Comparison of ENCODE assay signal across 4 cellular contexts in genomic region chr4:94006932-94007331, GRCh38.
"Had no signal": no experiment of that assay in that cellular context is flagged by ENCODE, and none has a peak within 500 bp of the region (broad histone marks: within the 10 kb centered on the region; RNA-seq: fewer than 3 reads in every experiment).

No MANE protein-coding gene starts in this region.

- H3K4me3 ChIP-seq: GM23338 had no signal

- H3K4me2 ChIP-seq: GM23338 had no signal

- DNase-seq: H9, HCEC 1CT, IMR-90 had no signal

- H2AFZ ChIP-seq: GM23338 had no signal

- ATAC-seq: GM23338 had no signal
